Comparison of ENCODE assay signal across 20 cellular contexts in genomic region chr2:69499966-69500365, GRCh38.
DNase-seq lines count a peak whose midpoint lies in the region; ATAC-seq and TF ChIP-seq lines count a peak whose summit lies in the region.
"Had no signal": no experiment of that assay in that cellular context is flagged by ENCODE, and none has a peak within 500 bp of the region (broad histone marks: within the 10 kb centered on the region; RNA-seq: fewer than 3 reads in every experiment).

No MANE protein-coding gene starts in this region.

- H3K27ac ChIP-seq in CD8-positive, alpha-beta memory T cell (ENCODE audit: low read depth, low read length): no peak overlapping the region
- H3K27ac ChIP-seq in upper lobe of right lung: no peak overlapping the region
- H3K27ac ChIP-seq: adrenal gland, C4-2B, esophagus muscularis mucosa, psoas muscle, thyroid gland had no signal

- no peak overlapping the region for H3K4me3 ChIP-seq in CD8-positive, alpha-beta memory T cell (ENCODE audit: low read length)
- no peak overlapping the region for H3K4me3 ChIP-seq in upper lobe of right lung
- H3K4me3 ChIP-seq: adrenal gland, esophagus muscularis mucosa, HAP-1, psoas muscle, smooth muscle cell, thyroid gland had no signal

- POLR2A ChIA-PET in CD8-positive, alpha-beta memory T cell (lab: Charles Lee): no interaction called here
- POLR2A ChIA-PET in activated CD4-positive, alpha-beta memory T cell treated with anti-CD3 and anti-CD28 coated beads, Interleukin-2, amount 10 ng/mL, durations not matched to agents 7 days and 5 days (lab: Charles Lee): no interaction called here

- H3K4me1 Mint-ChIP-seq in T-helper 1 cell treated with Interleukin-12 subunit alpha and Interleukin-12 subunit beta and Interleukin-4 antibody, amounts not matched to agents 30 μg/mL and 1 μg/mL, for 36 hours (ENCODE audit: low read depth): peaks cover 8% of the 10 kb centered on the region
- peaks cover 7 to 10% (median 8%) of the 10 kb centered on the region in 3 donors for H3K4me1 Mint-ChIP-seq in CD8-positive, alpha-beta memory T cell
- H3K4me1 Mint-ChIP-seq in activated CD4-positive, alpha-beta memory T cell treated with anti-CD3 and anti-CD28 coated beads, Interleukin-2, amount 10 ng/mL, durations not matched to agents 7 days and 5 days: peaks cover 11% of the 10 kb centered on the region
- H3K4me1 Mint-ChIP-seq: immature natural killer cell had no signal

- peak overlapping the region; percentile 16 for H3K27ac Mint-ChIP-seq in T-helper 1 cell treated with Interleukin-12 subunit alpha and Interleukin-12 subunit beta and Interleukin-4 antibody, amounts not matched to agents 30 μg/mL and 1 μg/mL, for 36 hours
- peak overlapping the region in 7 of 8 donors; percentile 62 to 94 (median 79) for H3K27ac Mint-ChIP-seq in CD8-positive, alpha-beta memory T cell
- peak overlapping the region; percentile 1 for H3K27ac Mint-ChIP-seq in activated CD4-positive, alpha-beta memory T cell treated with anti-CD3 and anti-CD28 coated beads, Interleukin-2, amount 10 ng/mL, durations not matched to agents 7 days and 5 days

- no peaks in the 10 kb centered on the region for H3K9me3 ChIP-seq in CD8-positive, alpha-beta memory T cell (ENCODE audit: low read length)
- no peaks in the 10 kb centered on the region for H3K9me3 ChIP-seq in upper lobe of right lung
- H3K9me3 ChIP-seq: adrenal gland, esophagus muscularis mucosa, HAP-1, psoas muscle, thyroid gland had no signal

- CTCF ChIA-PET in CD8-positive, alpha-beta memory T cell (lab: Charles Lee): no interaction called here
- CTCF ChIA-PET in activated CD4-positive, alpha-beta memory T cell treated with anti-CD3 and anti-CD28 coated beads, Interleukin-2, amount 10 ng/mL, durations not matched to agents 7 days and 5 days (lab: Charles Lee): no interaction called here

- H3K27me3 Mint-ChIP-seq in T-helper 1 cell treated with Interleukin-12 subunit alpha and Interleukin-12 subunit beta and Interleukin-4 antibody, amounts not matched to agents 30 μg/mL and 1 μg/mL, for 36 hours (ENCODE audit: low read depth): no peaks in the 10 kb centered on the region
- H3K27me3 Mint-ChIP-seq in CD8-positive, alpha-beta memory T cell: peaks cover 0 to 1% of the 10 kb centered on the region in 2 donors
- no peaks in the 10 kb centered on the region for H3K27me3 Mint-ChIP-seq in activated CD4-positive, alpha-beta memory T cell treated with anti-CD3 and anti-CD28 coated beads, Interleukin-2, amount 10 ng/mL, durations not matched to agents 7 days and 5 days

- TF ChIP-seq CTCF in upper lobe of right lung (IDR thresholded peaks at IDR 0.05): no peak

- no peaks in the 10 kb centered on the region for H3K27me3 ChIP-seq in CD8-positive, alpha-beta memory T cell (ENCODE audit: insufficient read depth, low read length, poor library complexity, severe bottlenecking)
- no peaks in the 10 kb centered on the region for H3K27me3 ChIP-seq in upper lobe of right lung
- H3K27me3 ChIP-seq: adrenal gland, esophagus muscularis mucosa, thyroid gland had no signal

- in situ Hi-C loops in ACHN (cut with HindIII; ENCODE audit: low pct_ligation_motif_present, low pct_unique_long_range_greater_than_20kb, low sequenced_read_pairs): no loop called here

- intact Hi-C loops in left colon (cut with DNase I, micrococcal nuclease): no loop called here
- intact Hi-C loops in upper lobe of right lung (cut with DNase I): no loop called here

- H3K36me3 Mint-ChIP-seq in T-helper 1 cell treated with Interleukin-12 subunit alpha and Interleukin-12 subunit beta and Interleukin-4 antibody, amounts not matched to agents 30 μg/mL and 1 μg/mL, for 36 hours (ENCODE audit: low read depth): peaks cover 19% of the 10 kb centered on the region
- H3K36me3 Mint-ChIP-seq in CD8-positive, alpha-beta memory T cell: peaks cover 0 to 79% (median 14%) of the 10 kb centered on the region in 3 donors
- peaks cover 52% of the 10 kb centered on the region for H3K36me3 Mint-ChIP-seq in activated CD4-positive, alpha-beta memory T cell treated with anti-CD3 and anti-CD28 coated beads, Interleukin-2, amount 10 ng/mL, durations not matched to agents 7 days and 5 days (ENCODE audit: low read depth)

- H3K4me1 ChIP-seq in CD8-positive, alpha-beta memory T cell (ENCODE audit: insufficient read depth, low read length): peaks cover 15% of the 10 kb centered on the region
- no peaks in the 10 kb centered on the region for H3K4me1 ChIP-seq in upper lobe of right lung
- H3K4me1 ChIP-seq: HAP-1, psoas muscle, thyroid gland had no signal

- no peaks in the 10 kb centered on the region for H3K9me3 Mint-ChIP-seq in T-helper 1 cell treated with Interleukin-12 subunit alpha and Interleukin-12 subunit beta and Interleukin-4 antibody, amounts not matched to agents 30 μg/mL and 1 μg/mL, for 36 hours
- no peaks in the 10 kb centered on the region for H3K9me3 Mint-ChIP-seq in CD8-positive, alpha-beta memory T cell
- H3K9me3 Mint-ChIP-seq in activated CD4-positive, alpha-beta memory T cell treated with anti-CD3 and anti-CD28 coated beads, Interleukin-2, amount 10 ng/mL, durations not matched to agents 7 days and 5 days: no peaks in the 10 kb centered on the region

- no peak for DNase-seq in T-helper 1 cell
- DNase-seq in CD8-positive, alpha-beta memory T cell: peak in 1 of 5 donors; percentile 44
- DNase-seq in activated CD4-positive, alpha-beta memory T cell treated with anti-CD3 and anti-CD28 coated beads, Interleukin-2, amount 10 ng/mL, durations not matched to agents 7 days and 5 days: no peak
- DNase-seq in left colon: no peak
- DNase-seq in upper lobe of right lung: no peak
- DNase-seq in ACHN: no peak
- DNase-seq: adrenal gland; caudate nucleus; immature natural killer cell; mammary epithelial cell; NCI-H1092 treated with DMSO at 0.1 percent for 48 hours; NK-92 treated with Interleukin-12 subunit alpha and Interleukin-12 subunit beta, amount 100 ng/mL, for 24 hours; psoas muscle; thyroid gland had no signal

- peak; percentile 71 for ATAC-seq in left colon
- ATAC-seq in GM21360 (IDR thresholded peaks at IDR 0.05; ENCODE audit: unreplicated experiment): no peak
- ATAC-seq in upper lobe of right lung: no peak
- ATAC-seq: psoas muscle had no signal

- no peak overlapping the region for H3K4me3 Mint-ChIP-seq in T-helper 1 cell treated with Interleukin-12 subunit alpha and Interleukin-12 subunit beta and Interleukin-4 antibody, amounts not matched to agents 30 μg/mL and 1 μg/mL, for 36 hours
- no peak overlapping the region for H3K4me3 Mint-ChIP-seq in CD8-positive, alpha-beta memory T cell
- no peak overlapping the region for H3K4me3 Mint-ChIP-seq in activated CD4-positive, alpha-beta memory T cell treated with anti-CD3 and anti-CD28 coated beads, Interleukin-2, amount 10 ng/mL, durations not matched to agents 7 days and 5 days
- H3K4me3 Mint-ChIP-seq: immature natural killer cell had no signal

- peaks cover 14% of the 10 kb centered on the region for H3K36me3 ChIP-seq in CD8-positive, alpha-beta memory T cell (ENCODE audit: insufficient read depth, low read length)
- H3K36me3 ChIP-seq in upper lobe of right lung: peaks cover 40% of the 10 kb centered on the region
- H3K36me3 ChIP-seq: HAP-1 had no signal

Comparison
In these comparisons a context has a peak if more than half of its experiments do, and no peak if none do; other contexts are left out.
1. H3K27ac Mint-ChIP-seq: peak in every context shown above with its lines; median percentile 79 in CD8-positive, alpha-beta memory T cell; 16 in T-helper 1 cell treated with Interleukin-12 subunit alpha and Interleukin-12 subunit beta and Interleukin-4 antibody, amounts not matched to agents 30 μg/mL and 1 μg/mL, for 36 hours; 1 in activated CD4-positive, alpha-beta memory T cell treated with anti-CD3 and anti-CD28 coated beads, Interleukin-2, amount 10 ng/mL, durations not matched to agents 7 days and 5 days.